In the genomic region with DNA sequence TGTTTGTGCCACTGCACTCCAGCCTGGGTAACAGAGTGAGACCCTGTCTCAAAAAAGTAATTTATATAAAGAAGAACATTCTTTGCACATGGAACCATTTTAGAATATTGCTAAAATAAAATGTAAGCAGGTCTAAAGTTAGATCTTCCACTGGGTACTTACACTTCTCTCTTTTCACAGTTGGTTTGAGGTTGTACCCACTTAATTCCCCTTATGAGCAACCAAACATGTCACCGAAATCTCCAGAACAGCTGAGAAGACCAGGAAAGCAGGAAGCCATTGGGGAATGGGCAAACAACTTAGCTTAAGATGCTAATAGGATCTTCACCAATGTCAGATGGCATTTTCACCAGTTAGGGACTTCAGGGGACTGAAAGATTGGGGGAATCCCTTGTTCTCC, we compare ENCODE assay signal across 1 cellular context.
TF ChIP-seq lines count a peak whose summit lies in the region.

No MANE protein-coding gene starts in this region.

TF ChIP-seq in GM12878, 131 proteins besides CTCF, POLR2A, EP300 and RAD21 (continued from another document):
- TF ChIP-seq, protein P1, sequence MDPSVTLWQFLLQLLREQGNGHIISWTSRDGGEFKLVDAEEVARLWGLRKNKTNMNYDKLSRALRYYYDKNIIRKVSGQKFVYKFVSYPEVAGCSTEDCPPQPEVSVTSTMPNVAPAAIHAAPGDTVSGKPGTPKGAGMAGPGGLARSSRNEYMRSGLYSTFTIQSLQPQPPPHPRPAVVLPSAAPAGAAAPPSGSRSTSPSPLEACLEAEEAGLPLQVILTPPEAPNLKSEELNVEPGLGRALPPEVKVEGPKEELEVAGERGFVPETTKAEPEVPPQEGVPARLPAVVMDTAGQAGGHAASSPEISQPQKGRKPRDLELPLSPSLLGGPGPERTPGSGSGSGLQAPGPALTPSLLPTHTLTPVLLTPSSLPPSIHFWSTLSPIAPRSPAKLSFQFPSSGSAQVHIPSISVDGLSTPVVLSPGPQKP (IDR thresholded peaks at IDR 0.05; ENCODE audit: low read depth, low read length): no peak
- TF ChIP-seq, protein P2, sequence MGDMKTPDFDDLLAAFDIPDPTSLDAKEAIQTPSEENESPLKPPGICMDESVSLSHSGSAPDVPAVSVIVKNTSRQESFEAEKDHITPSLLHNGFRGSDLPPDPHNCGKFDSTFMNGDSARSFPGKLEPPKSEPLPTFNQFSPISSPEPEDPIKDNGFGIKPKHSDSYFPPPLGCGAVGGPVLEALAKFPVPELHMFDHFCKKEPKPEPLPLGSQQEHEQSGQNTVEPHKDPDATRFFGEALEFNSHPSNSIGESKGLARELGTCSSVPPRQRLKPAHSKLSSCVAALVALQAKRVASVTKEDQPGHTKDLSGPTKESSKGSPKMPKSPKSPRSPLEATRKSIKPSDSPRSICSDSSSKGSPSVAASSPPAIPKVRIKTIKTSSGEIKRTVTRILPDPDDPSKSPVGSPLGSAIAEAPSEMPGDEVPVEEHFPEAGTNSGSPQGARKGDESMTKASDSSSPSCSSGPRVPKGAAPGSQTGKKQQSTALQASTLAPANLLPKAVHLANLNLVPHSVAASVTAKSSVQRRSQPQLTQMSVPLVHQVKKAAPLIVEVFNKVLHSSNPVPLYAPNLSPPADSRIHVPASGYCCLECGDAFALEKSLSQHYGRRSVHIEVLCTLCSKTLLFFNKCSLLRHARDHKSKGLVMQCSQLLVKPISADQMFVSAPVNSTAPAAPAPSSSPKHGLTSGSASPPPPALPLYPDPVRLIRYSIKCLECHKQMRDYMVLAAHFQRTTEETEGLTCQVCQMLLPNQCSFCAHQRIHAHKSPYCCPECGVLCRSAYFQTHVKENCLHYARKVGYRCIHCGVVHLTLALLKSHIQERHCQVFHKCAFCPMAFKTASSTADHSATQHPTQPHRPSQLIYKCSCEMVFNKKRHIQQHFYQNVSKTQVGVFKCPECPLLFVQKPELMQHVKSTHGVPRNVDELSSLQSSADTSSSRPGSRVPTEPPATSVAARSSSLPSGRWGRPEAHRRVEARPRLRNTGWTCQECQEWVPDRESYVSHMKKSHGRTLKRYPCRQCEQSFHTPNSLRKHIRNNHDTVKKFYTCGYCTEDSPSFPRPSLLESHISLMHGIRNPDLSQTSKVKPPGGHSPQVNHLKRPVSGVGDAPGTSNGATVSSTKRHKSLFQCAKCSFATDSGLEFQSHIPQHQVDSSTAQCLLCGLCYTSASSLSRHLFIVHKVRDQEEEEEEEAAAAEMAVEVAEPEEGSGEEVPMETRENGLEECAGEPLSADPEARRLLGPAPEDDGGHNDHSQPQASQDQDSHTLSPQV (IDR thresholded peaks at IDR 0.05): no peak
- TF ChIP-seq STAT3 (IDR thresholded peaks at IDR 0.05; ENCODE audit: low read depth, low read length) (no peak), BHLHE40 (IDR thresholded peaks at IDR 0.05; ENCODE audit: borderline replicate concordance in 1 of 2, low read depth in 2 of 2, low read length in 1 of 2) (no peak), CHD4 (IDR thresholded peaks at IDR 0.05) (no peak), YBX1 (IDR thresholded peaks at IDR 0.05) (no peak), ZZZ3 (IDR thresholded peaks at IDR 0.05; ENCODE audit: control insufficient read depth, insufficient read length, low read depth) (no peak), SPI1 (IDR thresholded peaks at IDR 0.05; ENCODE audit: borderline replicate concordance, insufficient read depth, low read depth, low read length) (no peak), CBX5 (IDR thresholded peaks at IDR 0.05; ENCODE audit: low read depth) (no peak), ZBED1 (IDR thresholded peaks at IDR 0.05; ENCODE audit: borderline replicate concordance) (no peak), MEF2A (IDR thresholded peaks at IDR 0.05; ENCODE audit: insufficient read depth, low read depth, low read length) (no peak), HDAC2 (IDR thresholded peaks at IDR 0.05) (no peak), NRF1 (conservative IDR thresholded peaks at IDR 0.05; ENCODE audit: low read depth, low read length) (no peak)
- TF ChIP-seq, protein P3, sequence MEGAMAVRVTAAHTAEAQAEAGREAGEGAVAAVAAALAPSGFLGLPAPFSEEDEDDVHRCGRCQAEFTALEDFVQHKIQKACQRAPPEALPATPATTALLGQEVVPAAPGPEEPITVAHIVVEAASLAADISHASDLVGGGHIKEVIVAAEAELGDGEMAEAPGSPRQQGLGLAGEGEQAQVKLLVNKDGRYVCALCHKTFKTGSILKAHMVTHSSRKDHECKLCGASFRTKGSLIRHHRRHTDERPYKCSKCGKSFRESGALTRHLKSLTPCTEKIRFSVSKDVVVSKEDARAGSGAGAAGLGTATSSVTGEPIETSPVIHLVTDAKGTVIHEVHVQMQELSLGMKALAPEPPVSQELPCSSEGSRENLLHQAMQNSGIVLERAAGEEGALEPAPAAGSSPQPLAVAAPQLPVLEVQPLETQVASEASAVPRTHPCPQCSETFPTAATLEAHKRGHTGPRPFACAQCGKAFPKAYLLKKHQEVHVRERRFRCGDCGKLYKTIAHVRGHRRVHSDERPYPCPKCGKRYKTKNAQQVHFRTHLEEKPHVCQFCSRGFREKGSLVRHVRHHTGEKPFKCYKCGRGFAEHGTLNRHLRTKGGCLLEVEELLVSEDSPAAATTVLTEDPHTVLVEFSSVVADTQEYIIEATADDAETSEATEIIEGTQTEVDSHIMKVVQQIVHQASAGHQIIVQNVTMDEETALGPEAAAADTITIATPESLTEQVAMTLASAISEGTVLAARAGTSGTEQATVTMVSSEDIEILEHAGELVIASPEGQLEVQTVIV (IDR thresholded peaks at IDR 0.05; ENCODE audit: borderline replicate concordance, partially characterized antibody): no peak
